In genomic region chr1:25664800-25665199, GRCh38 we compare ENCODE assay signal across 19 cellular contexts. TPM values are rescaled to one million over a fixed set of nuclear protein-coding genes. Genes with fewer than 3 reads are reported as not detected.
DNase-seq lines count a peak whose midpoint lies in the region; TF ChIP-seq lines count a peak whose summit lies in the region.
"Had no signal": no experiment of that assay in that cellular context is flagged by ENCODE, and none has a peak within 500 bp of the region (broad histone marks: within the 10 kb centered on the region; RNA-seq: fewer than 3 reads in every experiment).

No MANE protein-coding gene starts in this region.

- intact Hi-C loops in left ventricle myocardium inferior (cut with micrococcal nuclease), result no loop called here
- intact Hi-C loops in esophagus muscularis mucosa (cut with DNase I), result no loop called here

- H3K36me3 ChIP-seq in left ventricle myocardium inferior (no peaks in the 10 kb centered on the region), right atrium auricular region (no peaks in the 10 kb centered on the region), esophagus muscularis mucosa (no peaks in the 10 kb centered on the region)
- H3K36me3 ChIP-seq: BE2C had no signal

- TF ChIP-seq CTCF in left ventricle myocardium inferior (IDR thresholded peaks at IDR 0.05; ENCODE audit: borderline replicate concordance), result no peak
- TF ChIP-seq CTCF in right atrium auricular region (IDR thresholded peaks at IDR 0.05), result no peak
- no peak for TF ChIP-seq CTCF in esophagus muscularis mucosa (IDR thresholded peaks at IDR 0.05)

- H3K4me3 ChIP-seq in left ventricle myocardium inferior, result no peak overlapping the region
- H3K4me3 ChIP-seq in right atrium auricular region, result no peak overlapping the region
- no peak overlapping the region for H3K4me3 ChIP-seq in esophagus muscularis mucosa
- H3K4me3 ChIP-seq: GM23338, K562 had no signal

- no peak for TF ChIP-seq EP300 in esophagus muscularis mucosa (IDR thresholded peaks at IDR 0.05)

- WGBS in esophagus muscularis mucosa, result 85% methylated on average over 7 of the region's 7 CpGs

- peak overlapping the region; percentile 41 for H3K27ac ChIP-seq in left ventricle myocardium inferior (replicated peaks)
- H3K27ac ChIP-seq in right atrium auricular region, result no peak overlapping the region
- H3K27ac ChIP-seq in esophagus muscularis mucosa (replicated peaks in 1 of 4), result peak overlapping the region in 3 of 4 donors; percentile 21 to 76 (median 41)

- no peak for TF ChIP-seq POLR2A in esophagus muscularis mucosa (IDR thresholded peaks at IDR 0.05; ENCODE audit: low read depth)

- DNase-seq in NCI-H1105 treated with DMSO at 0.1 percent for 48 hours (lab: John Stamatoyannopoulos, UW) (peak; percentile 35), NCI-H1105 (lab: John Stamatoyannopoulos, UW) (no peak), left ventricle myocardium inferior (no peak), right atrium auricular region (ENCODE audit: low spot score) (no peak), esophagus muscularis mucosa (ENCODE audit: extremely low spot score) (no peak), germinal center (ENCODE audit: low spot score) (no peak), NCI-H2171 treated with DMSO at 0.1 percent for 48 hours (lab: John Stamatoyannopoulos, UW) (no peak)
- no peak for DNase-seq in stimulated activated CD4-positive, alpha-beta T cell treated with anti-CD3 and anti-CD28 coated beads, Interleukin-4, amount 100 ng/mL, for 1 hour
- DNase-seq: 8988T; BE2C; CD8-positive, alpha-beta memory T cell; GF-D8; MV-4-11; NCI-H1694; NCI-H2171; NCI-H510A treated with DMSO at 0.1 percent for 48 hours; SHP77 treated with DMSO at 0.1 percent for 48 hours had no signal

- H3K4me1 ChIP-seq in left ventricle myocardium inferior, result peaks cover 48% of the 10 kb centered on the region
- H3K4me1 ChIP-seq in right atrium auricular region, result peaks cover 0 to 13% of the 10 kb centered on the region in 2 donors
- H3K4me1 ChIP-seq in esophagus muscularis mucosa, result peaks cover 15 to 39% (median 24%) of the 10 kb centered on the region in 4 donors
- H3K4me1 ChIP-seq: BE2C had no signal

- H3K9me3 ChIP-seq in left ventricle myocardium inferior (replicated peaks), result no peaks in the 10 kb centered on the region
- no peaks in the 10 kb centered on the region for H3K9me3 ChIP-seq in right atrium auricular region
- no peaks in the 10 kb centered on the region for H3K9me3 ChIP-seq in esophagus muscularis mucosa
- H3K9me3 ChIP-seq: BE2C had no signal

- H3K27me3 ChIP-seq in left ventricle myocardium inferior (ENCODE audit: low read depth), result no peaks in the 10 kb centered on the region
- no peaks in the 10 kb centered on the region for H3K27me3 ChIP-seq in right atrium auricular region
- H3K27me3 ChIP-seq in esophagus muscularis mucosa, result no peaks in the 10 kb centered on the region
- H3K27me3 ChIP-seq: BE2C had no signal

RNA-seq across cellular contexts. Expression of gene MAN1C1, which starts 48.2 kb away (rescaled TPM):
- total RNA-seq in left ventricle myocardium inferior, result 18.0 TPM
- total RNA-seq in right atrium auricular region, result 10 to 100 TPM in 1 of 2 donors, 1 to 10 TPM in 1; 9.4 to 13.6 TPM
- 10 to 100 TPM; 20.2 to 22.8 (median 20.7) TPM for total RNA-seq in esophagus muscularis mucosa

Comparison
In these comparisons a context has a peak if more than half of its experiments do, and no peak if none do; other contexts are left out.
1. H3K27ac ChIP-seq: peak in left ventricle myocardium inferior (single experiment) and esophagus muscularis mucosa (3 of 4); none in right atrium auricular region (0 of 2).